In genomic region chr19:19751846-19752245, GRCh38 we compare ENCODE assay signal across 26 cellular contexts.
"Had no signal": no experiment of that assay in that cellular context is flagged by ENCODE, and none has a peak within 500 bp of the region (broad histone marks: within the 10 kb centered on the region; RNA-seq: fewer than 3 reads in every experiment).

No MANE protein-coding gene starts in this region.

- H3K9me3 ChIP-seq: adrenal gland, SK-N-SH had no signal

- H3K4me1 ChIP-seq: adrenal gland had no signal

- H3K27ac ChIP-seq: adrenal gland, VCaP had no signal

- ATAC-seq: activated CD4-positive, alpha-beta T cell treated with anti-CD3 and anti-CD28 coated beads for 36 hours; activated CD8-positive, alpha-beta T cell treated with anti-CD3 and anti-CD28 coated beads for 36 hours; Panc1; Right ventricle myocardium inferior had no signal

- H3K4me3 ChIP-seq: adrenal gland had no signal

- DNase-seq: activated CD4-positive, alpha-beta T cell treated with anti-CD3 and anti-CD28 coated beads for 36 hours; activated CD4-positive, CD25-positive, alpha-beta regulatory T cell; activated CD8-positive, alpha-beta memory T cell treated with anti-CD3 and anti-CD28 coated beads, Interleukin-2, amount 50 U/mL, for 48 hours; activated CD8-positive, alpha-beta T cell treated with anti-CD3 and anti-CD28 coated beads for 36 hours; activated naive CD4-positive, alpha-beta T cell treated with anti-CD3 and anti-CD28 coated beads, Interleukin-2, amount 50 U/mL, for 16 hours; activated naive CD8-positive, alpha-beta T cell treated with anti-CD3 and anti-CD28 coated beads, Interleukin-2, amount 10 ng/mL, durations not matched to agents 7 days and 5 days; activated T-cell treated with anti-CD3 and anti-CD28 coated beads, Interleukin-2, amount 50 U/mL, for 1 hour; anterior cingulate cortex; KG1; NCI-H1092; NCI-H1417; NCI-H1930; NCI-H2107; NCI-H2171 treated with DMSO at 0.1 percent for 48 hours; NCI-H345; NCI-H510A; NCI-H526 treated with DMSO at 0.1 percent for 48 hours; NCI-H82; OCI-M1; RPMI8226; T-helper 1 cell had no signal

- H3K27me3 ChIP-seq: adrenal gland had no signal

- H3K36me3 ChIP-seq: adrenal gland had no signal
